Comparison of ENCODE assay signal across 1 cellular context in genomic region chr15:40090774-40091455, GRCh38.
TF ChIP-seq lines count a peak whose summit lies in the region.

No MANE protein-coding gene starts in this region.

TF ChIP-seq in HepG2, 621 proteins besides CTCF, POLR2A, EP300 and RAD21:
- no peak for TF ChIP-seq NONO (IDR thresholded peaks at IDR 0.05)
- TF ChIP-seq NONO (CRISPR knock-in tag; conservative IDR thresholded peaks at IDR 0.05), result no peak
- TF ChIP-seq ZBTB39 (CRISPR knock-in tag; IDR thresholded peaks at IDR 0.05), result no peak
- TF ChIP-seq IKZF1 (IDR thresholded peaks at IDR 0.05), result no peak
- no peak for TF ChIP-seq SIX4 (CRISPR knock-in tag; IDR thresholded peaks at IDR 0.05)
- no peak for TF ChIP-seq ZNF451 (CRISPR knock-in tag; IDR thresholded peaks at IDR 0.05)
- TF ChIP-seq, protein P1, sequence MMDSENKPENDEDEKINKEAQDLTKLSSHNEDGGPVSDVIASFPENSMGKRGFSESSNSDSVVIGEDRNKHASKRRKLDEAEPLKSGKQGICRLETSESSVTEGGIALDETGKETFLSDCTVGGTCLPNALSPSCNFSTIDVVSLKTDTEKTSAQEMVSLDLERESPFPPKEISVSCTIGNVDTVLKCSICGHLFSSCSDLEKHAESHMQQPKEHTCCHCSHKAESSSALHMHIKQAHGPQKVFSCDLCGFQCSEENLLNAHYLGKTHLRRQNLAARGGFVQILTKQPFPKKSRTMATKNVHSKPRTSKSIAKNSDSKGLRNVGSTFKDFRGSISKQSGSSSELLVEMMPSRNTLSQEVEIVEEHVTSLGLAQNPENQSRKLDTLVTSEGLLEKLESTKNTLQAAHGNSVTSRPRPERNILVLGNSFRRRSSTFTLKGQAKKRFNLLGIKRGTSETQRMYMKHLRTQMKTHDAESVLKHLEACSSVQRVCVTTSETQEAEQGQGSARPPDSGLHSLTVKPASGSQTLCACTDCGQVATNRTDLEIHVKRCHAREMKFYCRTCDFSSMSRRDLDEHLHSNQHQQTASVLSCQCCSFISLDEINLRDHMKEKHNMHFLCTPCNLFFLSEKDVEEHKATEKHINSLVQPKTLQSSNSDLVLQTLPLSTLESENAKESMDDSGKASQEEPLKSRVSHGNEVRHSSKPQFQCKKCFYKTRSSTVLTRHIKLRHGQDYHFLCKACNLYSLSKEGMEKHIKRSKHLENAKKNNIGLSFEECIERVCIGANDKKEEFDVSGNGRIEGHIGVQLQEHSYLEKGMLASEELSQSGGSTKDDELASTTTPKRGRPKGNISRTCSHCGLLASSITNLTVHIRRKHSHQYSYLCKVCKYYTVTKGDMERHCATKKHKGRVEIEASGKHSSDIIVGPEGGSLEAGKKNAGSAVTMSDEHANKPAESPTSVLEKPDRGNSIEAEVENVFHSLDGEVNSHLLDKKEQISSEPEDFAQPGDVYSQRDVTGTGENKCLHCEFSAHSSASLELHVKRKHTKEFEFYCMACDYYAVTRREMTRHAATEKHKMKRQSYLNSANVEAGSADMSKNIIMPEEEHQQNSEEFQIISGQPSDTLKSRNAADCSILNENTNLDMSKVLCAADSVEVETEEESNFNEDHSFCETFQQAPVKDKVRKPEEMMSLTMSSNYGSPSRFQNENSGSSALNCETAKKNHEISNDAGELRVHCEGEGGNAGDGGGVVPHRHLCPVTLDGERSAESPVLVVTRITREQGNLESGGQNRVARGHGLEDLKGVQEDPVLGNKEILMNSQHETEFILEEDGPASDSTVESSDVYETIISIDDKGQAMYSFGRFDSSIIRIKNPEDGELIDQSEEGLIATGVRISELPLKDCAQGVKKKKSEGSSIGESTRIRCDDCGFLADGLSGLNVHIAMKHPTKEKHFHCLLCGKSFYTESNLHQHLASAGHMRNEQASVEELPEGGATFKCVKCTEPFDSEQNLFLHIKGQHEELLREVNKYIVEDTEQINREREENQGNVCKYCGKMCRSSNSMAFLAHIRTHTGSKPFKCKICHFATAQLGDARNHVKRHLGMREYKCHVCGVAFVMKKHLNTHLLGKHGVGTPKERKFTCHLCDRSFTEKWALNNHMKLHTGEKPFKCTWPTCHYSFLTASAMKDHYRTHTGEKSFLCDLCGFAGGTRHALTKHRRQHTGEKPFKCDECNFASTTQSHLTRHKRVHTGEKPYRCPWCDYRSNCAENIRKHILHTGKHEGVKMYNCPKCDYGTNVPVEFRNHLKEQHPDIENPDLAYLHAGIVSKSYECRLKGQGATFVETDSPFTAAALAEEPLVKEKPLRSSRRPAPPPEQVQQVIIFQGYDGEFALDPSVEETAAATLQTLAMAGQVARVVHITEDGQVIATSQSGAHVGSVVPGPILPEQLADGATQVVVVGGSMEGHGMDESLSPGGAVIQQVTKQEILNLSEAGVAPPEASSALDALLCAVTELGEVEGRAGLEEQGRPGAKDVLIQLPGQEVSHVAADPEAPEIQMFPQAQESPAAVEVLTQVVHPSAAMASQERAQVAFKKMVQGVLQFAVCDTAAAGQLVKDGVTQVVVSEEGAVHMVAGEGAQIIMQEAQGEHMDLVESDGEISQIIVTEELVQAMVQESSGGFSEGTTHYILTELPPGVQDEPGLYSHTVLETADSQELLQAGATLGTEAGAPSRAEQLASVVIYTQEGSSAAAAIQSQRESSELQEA (CRISPR knock-in tag; IDR thresholded peaks at IDR 0.05; ENCODE audit: not compliant biosample characterization), result no peak
- no peak for TF ChIP-seq ZNF292 (CRISPR knock-in tag; IDR thresholded peaks at IDR 0.05; ENCODE audit: borderline replicate concordance, low read depth)
- TF ChIP-seq MXI1 (IDR thresholded peaks at IDR 0.05; ENCODE audit: borderline replicate concordance, low read depth, low read length), result no peak
- no peak for TF ChIP-seq CBX1 (IDR thresholded peaks at IDR 0.05; ENCODE audit: low read depth)
- no peak for TF ChIP-seq MAF1 (CRISPR knock-in tag; IDR thresholded peaks at IDR 0.05; ENCODE audit: borderline replicate concordance)
- TF ChIP-seq ZNF629 (CRISPR knock-in tag; conservative IDR thresholded peaks at IDR 0.05), result no peak
- no peak for TF ChIP-seq ZBTB34 (CRISPR knock-in tag; IDR thresholded peaks at IDR 0.05)
